Comparison of ENCODE assay signal across 8 cellular contexts in the genomic region with DNA sequence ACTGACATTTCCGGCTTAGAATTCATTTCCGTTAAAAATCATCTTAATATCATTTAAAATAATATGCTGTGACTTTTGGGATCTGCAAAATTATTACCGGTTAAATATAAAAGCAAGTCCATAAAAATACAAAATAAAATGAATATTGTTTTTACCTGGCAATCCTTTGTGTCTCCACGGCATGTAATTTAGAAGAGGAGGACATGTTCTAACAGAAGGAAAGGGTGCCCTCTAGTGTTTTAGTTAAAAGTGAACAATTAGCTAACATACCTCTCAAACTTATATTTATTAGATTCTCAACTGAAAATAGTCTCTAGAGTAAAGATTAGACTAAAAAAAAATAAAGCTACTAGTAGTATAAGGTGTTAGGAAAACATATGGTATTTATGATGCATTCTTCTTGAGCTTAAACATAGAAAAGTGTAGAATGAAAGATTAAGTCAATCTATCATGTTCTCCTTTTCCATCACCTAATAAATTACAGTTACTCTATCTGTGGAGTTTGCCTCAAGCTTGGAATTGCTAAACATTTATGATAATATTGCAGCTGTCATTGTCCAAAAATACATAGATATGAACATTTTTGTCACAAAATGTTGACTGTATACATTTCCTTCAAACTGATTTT.
DNase-seq lines count a peak whose midpoint lies in the region; ATAC-seq and TF ChIP-seq lines count a peak whose summit lies in the region.

No MANE protein-coding gene starts in this region.

- ATAC-seq in Right ventricle myocardium superior (ENCODE audit: poor library complexity) (peak; percentile 79), HG03442 (IDR thresholded peaks at IDR 0.05; ENCODE audit: unreplicated experiment) (peak; percentile 67), esophagus mucosa (no peak)

- H3K27ac ChIP-seq in colonic mucosa = no peak overlapping the region

- no peaks in the 10 kb centered on the region for H3K36me3 ChIP-seq in colonic mucosa

- no peak for DNase-seq in Right ventricle myocardium superior
- no peak for DNase-seq in cardiac septum (ENCODE audit: low spot score)
- peak; percentile 13 for DNase-seq in NCI-H774 (lab: John Stamatoyannopoulos, UW)
- DNase-seq in colonic mucosa = no peak
- peak; percentile 76 for DNase-seq in medulla oblongata (ENCODE audit: extremely low spot score)
- no peak for DNase-seq in activated naive CD4-positive, alpha-beta T cell treated with anti-CD3 and anti-CD28 coated beads, Interleukin-2, amount 50 U/mL, for 16 hours

- H3K4me3 ChIP-seq in colonic mucosa = no peak overlapping the region

- H3K9me3 ChIP-seq in colonic mucosa = no peaks in the 10 kb centered on the region

- no peaks in the 10 kb centered on the region for H3K27me3 ChIP-seq in colonic mucosa

- intact Hi-C loops in Right ventricle myocardium superior (cut with DNase I) = no loop called here
- intact Hi-C loops in cardiac septum (cut with DNase I) = loop anchor here (5.0 kb wide), 1 partner anchor 675 kb away; a partner anchor contains a TSS
- intact Hi-C loops in colonic mucosa (cut with DNase I) = no loop called here

- H3K9ac ChIP-seq in colonic mucosa (ENCODE audit: low read depth in 2 of 2, low read length in 2 of 2) = no peak overlapping the region

- TF ChIP-seq CTCF in colonic mucosa (IDR thresholded peaks at IDR 0.05) = peak; percentile 54

- H3K4me1 ChIP-seq in colonic mucosa = no peaks in the 10 kb centered on the region

Comparison
In these comparisons a context has a peak if more than half of its experiments do, and no peak if none do; other contexts are left out.
1. DNase-seq: peak in NCI-H774 (single experiment) and medulla oblongata (single experiment); none in Right ventricle myocardium superior (single experiment), cardiac septum (single experiment), colonic mucosa (single experiment) and activated naive CD4-positive, alpha-beta T cell treated with anti-CD3 and anti-CD28 coated beads, Interleukin-2, amount 50 U/mL, for 16 hours (single experiment).